ENCODE assay signal across 21 cellular contexts in genomic region chr5:33992864-33993263, GRCh38. TPM values are rescaled to one million over a fixed set of nuclear protein-coding genes. Genes with fewer than 3 reads are reported as not detected.
"Had no signal": no experiment of that assay in that cellular context is flagged by ENCODE, and none has a peak within 500 bp of the region (broad histone marks: within the 10 kb centered on the region; RNA-seq: fewer than 3 reads in every experiment).

No MANE protein-coding gene starts in this region.

- DNase-seq: Kasumi-1, MM.1S, NCI-H1092 treated with DMSO at 0.1 percent for 48 hours, NCI-H1436, NCI-H187, NCI-H2029, NCI-H2081 treated with DMSO at 0.1 percent for 48 hours, NCI-H2171, NCI-H226, NCI-H446, NCI-H510A, NCI-H524 treated with DMSO at 0.1 percent for 48 hours, NCI-H69, NCI-H774, Right ventricle myocardium superior, RPMI8226, SIG-M5 had no signal

- ATAC-seq: K562 had no signal

- H3K4me3 Mint-ChIP-seq: IgD-negative memory B cell had no signal

- H3K27me3 Mint-ChIP-seq: IgD-negative memory B cell had no signal

- H3K27ac Mint-ChIP-seq: IgD-negative memory B cell had no signal

RNA-seq across cellular contexts. Expression of gene SLC45A2, which starts 8.4 kb away (rescaled TPM):
- total RNA-seq: M059J, Right ventricle myocardium superior, SJSA1 had no signal

RNA-seq across cellular contexts. Expression of gene RXFP3, which starts 56.7 kb away (rescaled TPM):
- total RNA-seq: K562, M059J, Right ventricle myocardium superior, SJSA1 had no signal
